In genomic region chr1:51296379-51297357, GRCh38 we compare ENCODE assay signal across 8 cellular contexts. TPM values are rescaled to one million over a fixed set of nuclear protein-coding genes. Genes with fewer than 3 reads are reported as not detected.
A peak's percentile ranks its signal among the peaks of the same experiment; 100 is the strongest.
DNase-seq lines count a peak whose midpoint lies in the region; ATAC-seq, FAIRE-seq and TF ChIP-seq lines count a peak whose summit lies in the region.

No MANE protein-coding gene starts in this region.

- BruUV-seq in HepG2 (replicated peaks; lab: Mats Ljungman, UMichigan): no TSS peak

- TF ChIP-seq POLR2A in GM15510 (IDR thresholded peaks at IDR 0.05; ENCODE audit: borderline replicate concordance, extremely low read depth, insufficient read length) (peak; percentile 36), HepG2 (IDR thresholded peaks at IDR 0.05; ENCODE audit: insufficient read depth in 1 of 2, low read depth in 2 of 2, low read length in 2 of 2) (no peak)

- TF ChIP-seq CTCF in choroid plexus epithelial cell (conservative IDR thresholded peaks at IDR 0.05; ENCODE audit: low read depth, low read length) (peak; percentile 95), HepG2 (CRISPR knock-in tag; IDR thresholded peaks at IDR 0.05) (peak; percentile 94)

- peak overlapping the region; percentile 76 for H3K4me2 ChIP-seq in HepG2 (ENCODE audit: low read depth, low read length)

- DNase-seq in NCI-H446 treated with DMSO at 0.1 percent for 48 hours (lab: John Stamatoyannopoulos, UW): peak; percentile 61
- peak; percentile 88 for DNase-seq in activated CD4-positive, alpha-beta T cell treated with anti-CD3 and anti-CD28 coated beads for 36 hours
- DNase-seq in choroid plexus epithelial cell (ENCODE audit: low read depth): peak; percentile 83
- DNase-seq in HepG2 (ENCODE audit: low spot score): peak; percentile 54
- peak; percentile 39 for DNase-seq in stimulated activated CD4-positive, alpha-beta T cell treated with anti-CD3 and anti-CD28 coated beads, Interleukin-2, amount 100 ng/mL, for 4 hours (ENCODE audit: low read depth)
- DNase-seq in amniotic stem cell (lab: John Stamatoyannopoulos, UW): no peak

- H3K4me1 ChIP-seq in HepG2 (ENCODE audit: insufficient read depth, low read length): peaks cover 19% of the 10 kb centered on the region

- POLR2A ChIA-PET in activated CD4-positive, alpha-beta T cell treated with anti-CD3 and anti-CD28 coated beads for 36 hours (lab: Charles Lee): interaction anchor here (0.8 kb wide), 1 partner anchor 16 kb away, joined by 5 read pairs; no protein-coding TSS in a partner anchor
- POLR2A ChIA-PET in HepG2 (lab: Yijun Ruan, JAX): interaction anchor here (1.0 to 1.4 kb wide), 2 partner anchors 9 to 61 kb away, joined by 4 to 6 read pairs; partner anchors contain the start of gene RNF11

- intact Hi-C loops in activated CD4-positive, alpha-beta T cell treated with anti-CD3 and anti-CD28 coated beads for 36 hours (cut with DNase I, micrococcal nuclease): loop anchor here (1.0 to 10.0 kb wide), 8 partner anchors 60 to 522 kb away; partner anchors contain the start of gene RNF11 (in 2 of the 2)
- intact Hi-C loops in HepG2 (cut with micrococcal nuclease; ENCODE audit: unreplicated experiment): loop anchor here (2.0 kb wide), 1 partner anchor 108 kb away; no protein-coding TSS in a partner anchor

- ATAC-seq in HG03159 (IDR thresholded peaks at IDR 0.05; ENCODE audit: unreplicated experiment): peak; percentile 48
- peak; percentile 85 for ATAC-seq in activated CD4-positive, alpha-beta T cell treated with anti-CD3 and anti-CD28 coated beads for 36 hours
- peak; percentile 81 for ATAC-seq in HepG2

- H3K27me3 Mint-ChIP-seq in activated CD4-positive, alpha-beta T cell treated with anti-CD3 and anti-CD28 coated beads for 36 hours: no peaks in the 10 kb centered on the region

- no peak overlapping the region for H2AFZ ChIP-seq in HepG2 (ENCODE audit: low read length)

- CTCF ChIA-PET in activated CD4-positive, alpha-beta T cell treated with anti-CD3 and anti-CD28 coated beads for 36 hours (lab: Charles Lee): interaction anchor here (0.6 to 3.8 kb wide), 22 partner anchors 9 to 603 kb away, joined by 3 to 39 read pairs (median 4); no protein-coding TSS in a partner anchor
- CTCF ChIA-PET in HepG2 (lab: Yijun Ruan, JAX; ENCODE audit: low intra/inter-chr PET ratio, low total read pairs): interaction anchor here (1.2 kb wide), 1 partner anchor 105 kb away, joined by 5 read pairs; no protein-coding TSS in a partner anchor

- H3K9me3 ChIP-seq in HepG2 (ENCODE audit: low read length): no peaks in the 10 kb centered on the region

- H3K4me1 Mint-ChIP-seq in activated CD4-positive, alpha-beta T cell treated with anti-CD3 and anti-CD28 coated beads for 36 hours: peaks cover 11% of the 10 kb centered on the region

- no peaks in the 10 kb centered on the region for H4K20me1 ChIP-seq in HepG2 (ENCODE audit: insufficient read depth, low read length)

- H3K27me3 ChIP-seq in HepG2 (ENCODE audit: control insufficient read depth in 1 of 2, insufficient read depth in 2 of 2, low read length in 2 of 2): no peaks in the 10 kb centered on the region; a peak in 2 of 5 replicates

- peak overlapping the region; percentile 56 for H3K4me3 ChIP-seq in choroid plexus epithelial cell (ENCODE audit: low read depth, low read length)
- H3K4me3 ChIP-seq in HepG2 (replicated peaks in 1 of 3; ENCODE audit: insufficient read depth in 1 of 3, low read depth in 2 of 3, low read length in 3 of 3): peak overlapping the region; percentile 8 to 63 (median 37); a peak in 5 of 6 replicates

- no peak overlapping the region; the same call in 1 of the 2 replicates for H3K9ac ChIP-seq in HepG2 (ENCODE audit: insufficient read depth, low read depth, low read length)

- FAIRE-seq in HepG2 (lab: Jason Lieb, UNC): peak; percentile 39

- TF ChIP-seq RAD21 in HepG2 (CRISPR knock-in tag; IDR thresholded peaks at IDR 0.05): peak; percentile 81

- peak overlapping the region; percentile 61 for H3K4me3 Mint-ChIP-seq in activated CD4-positive, alpha-beta T cell treated with anti-CD3 and anti-CD28 coated beads for 36 hours

- H3K36me3 ChIP-seq in HepG2 (replicated peaks in 1 of 2; ENCODE audit: control insufficient read depth in 1 of 2, insufficient read depth in 2 of 2, low read length in 2 of 2): no peaks in the 10 kb centered on the region

- in situ Hi-C loops in HepG2 (cut with HindIII; ENCODE audit: extremely low pct_ligation_motif_present, low pct_unique_long_range_greater_than_20kb): no loop called here

- peak overlapping the region; percentile 33 for H3K27ac Mint-ChIP-seq in activated CD4-positive, alpha-beta T cell treated with anti-CD3 and anti-CD28 coated beads for 36 hours

- H3K79me2 ChIP-seq in HepG2 (ENCODE audit: insufficient read depth, low read length): no peaks in the 10 kb centered on the region

- no peak overlapping the region for H3K27ac ChIP-seq in HepG2 (ENCODE audit: extremely low read length, insufficient read depth, low read length)

- TF ChIP-seq EP300 in HepG2 (IDR thresholded peaks at IDR 0.05; ENCODE audit: low read depth in 2 of 2, low read length in 2 of 2) (no peak), HepG2 (CRISPR knock-in tag; IDR thresholded peaks at IDR 0.05; ENCODE audit: borderline replicate concordance) (no peak)

- no peaks in the 10 kb centered on the region for H3K36me3 Mint-ChIP-seq in activated CD4-positive, alpha-beta T cell treated with anti-CD3 and anti-CD28 coated beads for 36 hours (ENCODE audit: low read depth)

- H3K9me3 Mint-ChIP-seq in activated CD4-positive, alpha-beta T cell treated with anti-CD3 and anti-CD28 coated beads for 36 hours (ENCODE audit: low read depth): no peaks in the 10 kb centered on the region

- WGBS in HepG2 (ENCODE audit: low lambda C conversion rate): 40% methylated on average over 26 of the region's 33 CpGs

TF ChIP-seq in HepG2, 621 proteins besides CTCF, POLR2A, EP300 and RAD21 (continues in another document):
- TF ChIP-seq SP2 (CRISPR knock-in tag; IDR thresholded peaks at IDR 0.05): no peak
- peak; percentile 21; the same call in 1 of the 2 replicates for TF ChIP-seq PHF8 (CRISPR knock-in tag; IDR thresholded peaks at IDR 0.05)
- peak; percentile 14; the same call in 1 of the 2 replicates for TF ChIP-seq ZNF33A (CRISPR knock-in tag; IDR thresholded peaks at IDR 0.05; ENCODE audit: borderline replicate concordance)
- no peak for TF ChIP-seq CREM (IDR thresholded peaks at IDR 0.05)
- TF ChIP-seq CREM (CRISPR knock-in tag; IDR thresholded peaks at IDR 0.05): no peak
- TF ChIP-seq KLF9 (CRISPR knock-in tag; IDR thresholded peaks at IDR 0.05; ENCODE audit: low read depth): 0 out of 2 replicates have a peak, but pooled peaks have one; percentile 24
- TF ChIP-seq GTF2F1 (IDR thresholded peaks at IDR 0.05; ENCODE audit: low read length): no peak
- no peak for TF ChIP-seq ZNF616 (CRISPR knock-in tag; IDR thresholded peaks at IDR 0.05; ENCODE audit: low read depth)
- TF ChIP-seq PHF5A (CRISPR knock-in tag; IDR thresholded peaks at IDR 0.05; ENCODE audit: low read depth, unreplicated experiment): no peak
- TF ChIP-seq ZNF225 (CRISPR knock-in tag; IDR thresholded peaks at IDR 0.05): 0 out of 2 replicates have a peak, but pooled peaks have one; percentile 30
- TF ChIP-seq ZNF264 (CRISPR knock-in tag; IDR thresholded peaks at IDR 0.05): no peak
- TF ChIP-seq ZNF605 (CRISPR knock-in tag; IDR thresholded peaks at IDR 0.05): 0 out of 2 replicates have a peak, but pooled peaks have one; percentile 39
- 0 out of 2 replicates have a peak, but pooled peaks have one; percentile 25 for TF ChIP-seq HOXA3 (CRISPR knock-in tag; IDR thresholded peaks at IDR 0.05)
- 0 out of 2 replicates have a peak, but pooled peaks have one; percentile 28 for TF ChIP-seq ZNF333 (CRISPR knock-in tag; IDR thresholded peaks at IDR 0.05; ENCODE audit: borderline replicate concordance)
- no peak for TF ChIP-seq ZNF776 (CRISPR knock-in tag; IDR thresholded peaks at IDR 0.05)
- TF ChIP-seq ARNT2 (CRISPR knock-in tag; IDR thresholded peaks at IDR 0.05; ENCODE audit: low read depth): 0 out of 2 replicates have a peak, but pooled peaks have one; percentile 34
- no peak for TF ChIP-seq ZNF20 (CRISPR knock-in tag; IDR thresholded peaks at IDR 0.05)
- peak; percentile 51; the same call in 1 of the 2 replicates for TF ChIP-seq KDM2A (CRISPR knock-in tag; IDR thresholded peaks at IDR 0.05; ENCODE audit: borderline replicate concordance, low read depth)
- no peak for TF ChIP-seq ATF7 (IDR thresholded peaks at IDR 0.05)
- TF ChIP-seq ATF7 (CRISPR knock-in tag; IDR thresholded peaks at IDR 0.05): no peak
- no peak for TF ChIP-seq ZNF749 (CRISPR knock-in tag; IDR thresholded peaks at IDR 0.05; ENCODE audit: borderline replicate concordance)
- peak; percentile 10 for TF ChIP-seq AGO1 (IDR thresholded peaks at IDR 0.05; ENCODE audit: low read depth, low read length, poor library complexity, severe bottlenecking)

RNA-seq across cellular contexts. Expression of gene TTC39A, which starts 33.7 kb away (rescaled TPM):
- under 1 TPM in 1 of 2 experiments, not detected in 1; 0.11 TPM for total RNA-seq in activated CD4-positive, alpha-beta T cell treated with anti-CD3 and anti-CD28 coated beads for 36 hours
- total RNA-seq in HepG2 (2016; rRNA removed; fragmentation: Illumina TruSeq; extraction: Trizol): 0.33 and 0.90 TPM in 2 replicates
- 0.44 and 0.61 TPM in 2 replicates for total RNA-seq in HepG2 (2016; cell fraction: cytosol; rRNA removed; fragmentation: Illumina TruSeq; extraction: Trizol; ENCODE audit: low read depth)
- total RNA-seq in HepG2 (2016; cell fraction: insoluble cytoplasmic fraction; rRNA removed; fragmentation: Illumina TruSeq; extraction: Trizol): 0.48 and 1.2 TPM in 2 replicates
- 0.79 and 1.1 TPM in 2 replicates for total RNA-seq in HepG2 (2016; cell fraction: membrane; rRNA removed; fragmentation: Illumina TruSeq; extraction: Trizol)
- 0.50 and 0.81 TPM in 2 replicates for total RNA-seq in HepG2 (2016; cell fraction: nucleus; rRNA removed; fragmentation: Illumina TruSeq; extraction: Trizol)
- polyA plus RNA-seq in HepG2 (2011; rRNA removed): 1.5 and 1.7 TPM in 2 replicates
- 0.79 and 1.2 TPM in 2 replicates for polyA plus RNA-seq in HepG2 (2011; cell fraction: cytosol; rRNA removed)
- 1.1 and 1.7 TPM in 2 replicates for polyA plus RNA-seq in HepG2 (2011; cell fraction: nucleus; rRNA removed)
- 0.32 and 0.73 TPM in 2 replicates for polyA plus RNA-seq in HepG2 (2012)
- 0.38 and 0.95 TPM in 2 replicates for polyA plus RNA-seq in HepG2 (2016; cell fraction: cytosol; fragmentation: Illumina TruSeq; extraction: Trizol; ENCODE audit: low read depth)
- 1.2 and 1.3 TPM in 2 replicates for polyA plus RNA-seq in HepG2 (2016; cell fraction: insoluble cytoplasmic fraction; fragmentation: Illumina TruSeq; extraction: Trizol; ENCODE audit: low read depth)
- polyA plus RNA-seq in HepG2 (2016; cell fraction: membrane; fragmentation: Illumina TruSeq; extraction: Trizol; ENCODE audit: low read depth): 0.62 and 0.74 TPM in 2 replicates
- 1.8 and 2.5 TPM in 2 replicates for polyA plus RNA-seq in HepG2 (2016; cell fraction: nucleus; fragmentation: Illumina TruSeq; extraction: Trizol; ENCODE audit: insufficient read depth, low read depth)
- polyA minus RNA-seq in HepG2 (2011; rRNA and poly(A)+ RNA removed; ENCODE audit: low replicate concordance): 0.47 and 1.9 TPM in 2 replicates
- 1.2 and 1.3 TPM in 2 replicates for polyA minus RNA-seq in HepG2 (2011; cell fraction: cytosol; rRNA and poly(A)+ RNA removed)
- 0.77 and 1.4 TPM in 2 replicates for polyA minus RNA-seq in HepG2 (2011; cell fraction: nucleus; rRNA and poly(A)+ RNA removed)
